ENCODE assay signal across 1 cellular context in the genomic region with DNA sequence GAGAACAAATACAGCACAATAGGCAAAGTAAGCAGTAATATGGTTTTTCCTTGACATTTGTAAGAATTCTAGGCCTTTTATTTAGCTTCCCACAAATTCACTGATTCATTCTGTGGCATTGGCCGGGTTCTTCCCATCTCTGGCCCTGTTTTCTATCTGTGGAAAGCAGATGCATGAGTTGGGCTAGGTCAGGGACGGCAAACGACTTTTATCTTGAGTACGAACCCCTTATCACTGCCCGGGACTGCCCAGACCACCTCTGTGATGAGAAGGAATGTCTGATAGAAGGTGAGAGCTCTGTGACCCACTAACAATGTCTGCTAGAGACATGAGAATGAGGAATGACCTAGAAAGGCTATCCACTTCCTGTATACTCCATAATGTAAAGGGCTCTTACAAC.
TF ChIP-seq lines count a peak whose summit lies in the region.

No MANE protein-coding gene starts in this region.

TF ChIP-seq in K562, 482 proteins besides CTCF, POLR2A, EP300 and RAD21 (continued from another document and continues in another):
- TF ChIP-seq RNF2 (IDR thresholded peaks at IDR 0.05) (0 out of 2 replicates have a peak, but pooled peaks have one; percentile 35), CBX2 (IDR thresholded peaks at IDR 0.05; ENCODE audit: insufficient read depth, low read length, poor library complexity, severe bottlenecking) (no peak), PTTG1 (tag; IDR thresholded peaks at IDR 0.05; ENCODE audit: low read depth) (no peak), ZNF445 (CRISPR knock-in tag; IDR thresholded peaks at IDR 0.05; ENCODE audit: low read depth) (no peak), MNT (conservative IDR thresholded peaks at IDR 0.05) (0 out of 4 replicates have a peak, but pooled peaks of 1 of the 2 experiments have one; percentile 40), FOXP1 (CRISPR knock-in tag; IDR thresholded peaks at IDR 0.05) (no peak), GABPA (tag; conservative IDR thresholded peaks at IDR 0.05; ENCODE audit: low read depth) (no peak), BRF1 (IDR thresholded peaks at IDR 0.05; ENCODE audit: borderline replicate concordance, extremely low read depth, insufficient read length) (no peak), U2AF2 (optimal IDR thresholded peaks at IDR 0.05; ENCODE audit: low read depth, low read length) (no peak), GATAD2B (IDR thresholded peaks at IDR 0.05; ENCODE audit: borderline replicate concordance) (peak; percentile 77), CREBBP (IDR thresholded peaks at IDR 0.05; ENCODE audit: low read depth, low read length) (no peak), POLR2AphosphoS5 (IDR thresholded peaks at IDR 0.05; ENCODE audit: control insufficient read depth, insufficient read depth, low read depth, low read length) (peak; percentile 92), KLF16 (IDR thresholded peaks at IDR 0.05) (peak; percentile 89), EHMT2 (IDR thresholded peaks at IDR 0.05) (no peak), ZNF263 (CRISPR knock-in tag; IDR thresholded peaks at IDR 0.05; ENCODE audit: borderline replicate concordance) (no peak), ETV6 (IDR thresholded peaks at IDR 0.05; ENCODE audit: borderline replicate concordance in 1 of 2, low read depth in 2 of 2, low read length in 1 of 2) (no peak), ETV6 (CRISPR knock-in tag; IDR thresholded peaks at IDR 0.05; ENCODE audit: borderline replicate concordance) (no peak), NCOA1 (IDR thresholded peaks at IDR 0.05; ENCODE audit: low read depth) (peak; percentile 65; the same call in 1 of the 2 replicates), ZNF133 (CRISPR knock-in tag; IDR thresholded peaks at IDR 0.05) (no peak), CEBPB (tag; IDR thresholded peaks at IDR 0.05) (no peak), ZNF140 (CRISPR knock-in tag; IDR thresholded peaks at IDR 0.05) (no peak), U2AF1 (optimal IDR thresholded peaks at IDR 0.05; ENCODE audit: low read depth, low read length) (no peak), ZNF347 (CRISPR knock-in tag; IDR thresholded peaks at IDR 0.05; ENCODE audit: low read depth) (no peak), MTA2 (IDR thresholded peaks at IDR 0.05; ENCODE audit: low read depth) (peak; percentile 88), PCBP2 (IDR thresholded peaks at IDR 0.05; ENCODE audit: low read depth, low read length, poor library complexity, severe bottlenecking) (no peak), ZNF717 (CRISPR knock-in tag; IDR thresholded peaks at IDR 0.05) (no peak), ZBTB17 (CRISPR knock-in tag; IDR thresholded peaks at IDR 0.05) (peak; percentile 99), ZNF551 (CRISPR knock-in tag; IDR thresholded peaks at IDR 0.05) (no peak), LARP7 (IDR thresholded peaks at IDR 0.05) (no peak), SREBF1 (IDR thresholded peaks at IDR 0.05; ENCODE audit: borderline replicate concordance, low read depth, low read length) (no peak), STAT5A (IDR thresholded peaks at IDR 0.05; ENCODE audit: borderline replicate concordance, low read length) (peak; percentile 86), ATF7 (IDR thresholded peaks at IDR 0.05) (no peak), THRAP3 (IDR thresholded peaks at IDR 0.05; ENCODE audit: borderline replicate concordance) (no peak), ZNF589 (CRISPR knock-in tag; IDR thresholded peaks at IDR 0.05; ENCODE audit: low read depth) (peak; percentile 60; the same call in 1 of the 2 replicates), ZBTB1 (CRISPR knock-in tag; IDR thresholded peaks at IDR 0.05; ENCODE audit: borderline replicate concordance, low read depth) (no peak), HNRNPL (IDR thresholded peaks at IDR 0.05; ENCODE audit: low read depth, low read length) (no peak), ZNF212 (CRISPR knock-in tag; IDR thresholded peaks at IDR 0.05) (no peak), TRIM25 (IDR thresholded peaks at IDR 0.05; ENCODE audit: borderline replicate concordance) (no peak), ZBTB2 (IDR thresholded peaks at IDR 0.05) (no peak; the same call in 1 of the 2 replicates), ZFX (CRISPR knock-in tag; IDR thresholded peaks at IDR 0.05) (no peak), ZSCAN32 (CRISPR knock-in tag; IDR thresholded peaks at IDR 0.05) (no peak), RUNX1 (IDR thresholded peaks at IDR 0.05; ENCODE audit: low read depth) (no peak), ETV5 (CRISPR knock-in tag; IDR thresholded peaks at IDR 0.05; ENCODE audit: low read depth) (no peak), ZBTB8A (IDR thresholded peaks at IDR 0.05; ENCODE audit: partially characterized antibody) (no peak), BCOR (IDR thresholded peaks at IDR 0.05) (peak; percentile 29; the same call in 1 of the 2 replicates), ARNT (IDR thresholded peaks at IDR 0.05) (peak; percentile 75 to 77)
- TF ChIP-seq, protein P1, sequence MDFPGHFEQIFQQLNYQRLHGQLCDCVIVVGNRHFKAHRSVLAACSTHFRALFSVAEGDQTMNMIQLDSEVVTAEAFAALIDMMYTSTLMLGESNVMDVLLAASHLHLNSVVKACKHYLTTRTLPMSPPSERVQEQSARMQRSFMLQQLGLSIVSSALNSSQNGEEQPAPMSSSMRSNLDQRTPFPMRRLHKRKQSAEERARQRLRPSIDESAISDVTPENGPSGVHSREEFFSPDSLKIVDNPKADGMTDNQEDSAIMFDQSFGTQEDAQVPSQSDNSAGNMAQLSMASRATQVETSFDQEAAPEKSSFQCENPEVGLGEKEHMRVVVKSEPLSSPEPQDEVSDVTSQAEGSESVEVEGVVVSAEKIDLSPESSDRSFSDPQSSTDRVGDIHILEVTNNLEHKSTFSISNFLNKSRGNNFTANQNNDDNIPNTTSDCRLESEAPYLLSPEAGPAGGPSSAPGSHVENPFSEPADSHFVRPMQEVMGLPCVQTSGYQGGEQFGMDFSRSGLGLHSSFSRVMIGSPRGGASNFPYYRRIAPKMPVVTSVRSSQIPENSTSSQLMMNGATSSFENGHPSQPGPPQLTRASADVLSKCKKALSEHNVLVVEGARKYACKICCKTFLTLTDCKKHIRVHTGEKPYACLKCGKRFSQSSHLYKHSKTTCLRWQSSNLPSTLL (IDR thresholded peaks at IDR 0.05), result no peak
- TF ChIP-seq, protein P2, sequence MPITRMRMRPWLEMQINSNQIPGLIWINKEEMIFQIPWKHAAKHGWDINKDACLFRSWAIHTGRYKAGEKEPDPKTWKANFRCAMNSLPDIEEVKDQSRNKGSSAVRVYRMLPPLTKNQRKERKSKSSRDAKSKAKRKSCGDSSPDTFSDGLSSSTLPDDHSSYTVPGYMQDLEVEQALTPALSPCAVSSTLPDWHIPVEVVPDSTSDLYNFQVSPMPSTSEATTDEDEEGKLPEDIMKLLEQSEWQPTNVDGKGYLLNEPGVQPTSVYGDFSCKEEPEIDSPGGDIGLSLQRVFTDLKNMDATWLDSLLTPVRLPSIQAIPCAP (CRISPR knock-in tag; IDR thresholded peaks at IDR 0.05; ENCODE audit: borderline replicate concordance), result no peak
- TF ChIP-seq, protein P3, sequence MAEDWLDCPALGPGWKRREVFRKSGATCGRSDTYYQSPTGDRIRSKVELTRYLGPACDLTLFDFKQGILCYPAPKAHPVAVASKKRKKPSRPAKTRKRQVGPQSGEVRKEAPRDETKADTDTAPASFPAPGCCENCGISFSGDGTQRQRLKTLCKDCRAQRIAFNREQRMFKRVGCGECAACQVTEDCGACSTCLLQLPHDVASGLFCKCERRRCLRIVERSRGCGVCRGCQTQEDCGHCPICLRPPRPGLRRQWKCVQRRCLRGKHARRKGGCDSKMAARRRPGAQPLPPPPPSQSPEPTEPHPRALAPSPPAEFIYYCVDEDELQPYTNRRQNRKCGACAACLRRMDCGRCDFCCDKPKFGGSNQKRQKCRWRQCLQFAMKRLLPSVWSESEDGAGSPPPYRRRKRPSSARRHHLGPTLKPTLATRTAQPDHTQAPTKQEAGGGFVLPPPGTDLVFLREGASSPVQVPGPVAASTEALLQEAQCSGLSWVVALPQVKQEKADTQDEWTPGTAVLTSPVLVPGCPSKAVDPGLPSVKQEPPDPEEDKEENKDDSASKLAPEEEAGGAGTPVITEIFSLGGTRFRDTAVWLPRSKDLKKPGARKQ (CRISPR knock-in tag; IDR thresholded peaks at IDR 0.05), result no peak
- TF ChIP-seq, protein P4, sequence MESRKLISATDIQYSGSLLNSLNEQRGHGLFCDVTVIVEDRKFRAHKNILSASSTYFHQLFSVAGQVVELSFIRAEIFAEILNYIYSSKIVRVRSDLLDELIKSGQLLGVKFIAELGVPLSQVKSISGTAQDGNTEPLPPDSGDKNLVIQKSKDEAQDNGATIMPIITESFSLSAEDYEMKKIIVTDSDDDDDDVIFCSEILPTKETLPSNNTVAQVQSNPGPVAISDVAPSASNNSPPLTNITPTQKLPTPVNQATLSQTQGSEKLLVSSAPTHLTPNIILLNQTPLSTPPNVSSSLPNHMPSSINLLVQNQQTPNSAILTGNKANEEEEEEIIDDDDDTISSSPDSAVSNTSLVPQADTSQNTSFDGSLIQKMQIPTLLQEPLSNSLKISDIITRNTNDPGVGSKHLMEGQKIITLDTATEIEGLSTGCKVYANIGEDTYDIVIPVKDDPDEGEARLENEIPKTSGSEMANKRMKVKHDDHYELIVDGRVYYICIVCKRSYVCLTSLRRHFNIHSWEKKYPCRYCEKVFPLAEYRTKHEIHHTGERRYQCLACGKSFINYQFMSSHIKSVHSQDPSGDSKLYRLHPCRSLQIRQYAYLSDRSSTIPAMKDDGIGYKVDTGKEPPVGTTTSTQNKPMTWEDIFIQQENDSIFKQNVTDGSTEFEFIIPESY (CRISPR knock-in tag; IDR thresholded peaks at IDR 0.05), result no peak
- TF ChIP-seq, protein P5, sequence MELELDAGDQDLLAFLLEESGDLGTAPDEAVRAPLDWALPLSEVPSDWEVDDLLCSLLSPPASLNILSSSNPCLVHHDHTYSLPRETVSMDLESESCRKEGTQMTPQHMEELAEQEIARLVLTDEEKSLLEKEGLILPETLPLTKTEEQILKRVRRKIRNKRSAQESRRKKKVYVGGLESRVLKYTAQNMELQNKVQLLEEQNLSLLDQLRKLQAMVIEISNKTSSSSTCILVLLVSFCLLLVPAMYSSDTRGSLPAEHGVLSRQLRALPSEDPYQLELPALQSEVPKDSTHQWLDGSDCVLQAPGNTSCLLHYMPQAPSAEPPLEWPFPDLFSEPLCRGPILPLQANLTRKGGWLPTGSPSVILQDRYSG (tag; conservative IDR thresholded peaks at IDR 0.05; ENCODE audit: low read depth), result 0 out of 2 replicates have a peak, but pooled peaks have one; percentile 7
- TF ChIP-seq, protein P6, sequence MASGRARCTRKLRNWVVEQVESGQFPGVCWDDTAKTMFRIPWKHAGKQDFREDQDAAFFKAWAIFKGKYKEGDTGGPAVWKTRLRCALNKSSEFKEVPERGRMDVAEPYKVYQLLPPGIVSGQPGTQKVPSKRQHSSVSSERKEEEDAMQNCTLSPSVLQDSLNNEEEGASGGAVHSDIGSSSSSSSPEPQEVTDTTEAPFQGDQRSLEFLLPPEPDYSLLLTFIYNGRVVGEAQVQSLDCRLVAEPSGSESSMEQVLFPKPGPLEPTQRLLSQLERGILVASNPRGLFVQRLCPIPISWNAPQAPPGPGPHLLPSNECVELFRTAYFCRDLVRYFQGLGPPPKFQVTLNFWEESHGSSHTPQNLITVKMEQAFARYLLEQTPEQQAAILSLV (tag; IDR thresholded peaks at IDR 0.05), result no peak
- TF ChIP-seq, protein P7, sequence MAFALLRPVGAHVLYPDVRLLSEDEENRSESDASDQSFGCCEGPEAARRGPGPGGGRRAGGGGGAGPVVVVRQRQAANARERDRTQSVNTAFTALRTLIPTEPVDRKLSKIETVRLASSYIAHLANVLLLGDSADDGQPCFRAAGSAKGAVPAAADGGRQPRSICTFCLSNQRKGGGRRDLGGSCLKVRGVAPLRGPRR (CRISPR knock-in tag; IDR thresholded peaks at IDR 0.05), result no peak
